In the genomic region with DNA sequence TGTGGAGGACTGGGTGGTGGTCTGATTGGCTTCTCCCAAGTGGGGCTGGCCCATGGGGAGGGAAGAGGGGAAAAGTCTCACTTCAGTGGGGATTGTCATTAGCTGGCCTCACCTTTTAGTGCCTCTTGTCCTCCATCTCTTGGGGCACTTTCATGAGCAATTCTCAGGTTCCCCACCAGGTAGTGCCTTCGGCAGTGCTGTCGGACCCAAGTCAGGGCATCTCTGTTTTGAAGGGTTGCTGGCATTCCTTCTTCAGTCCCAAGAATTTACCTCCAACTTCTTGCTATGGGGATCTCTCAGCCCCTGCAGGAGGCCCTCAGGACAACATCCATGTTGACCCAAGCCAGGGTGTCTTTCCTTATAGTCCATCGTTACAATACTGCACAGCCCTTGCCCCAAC, we compare ENCODE assay signal across 2 cellular contexts.
TF ChIP-seq lines count a peak whose summit lies in the region.

No MANE protein-coding gene starts in this region.

TF ChIP-seq in HepG2, 621 proteins besides CTCF, POLR2A, EP300 and RAD21:
- no peak for TF ChIP-seq ZNF30 (CRISPR knock-in tag; IDR thresholded peaks at IDR 0.05)
- no peak for TF ChIP-seq SYNCRIP (IDR thresholded peaks at IDR 0.05; ENCODE audit: insufficient read depth, low read depth, low read length)
- TF ChIP-seq POGZ (CRISPR knock-in tag; IDR thresholded peaks at IDR 0.05), result no peak
- no peak for TF ChIP-seq CCDC6 (CRISPR knock-in tag; IDR thresholded peaks at IDR 0.05)
- TF ChIP-seq ARNTL (CRISPR knock-in tag; IDR thresholded peaks at IDR 0.05), result no peak
- TF ChIP-seq RBM22 (optimal IDR thresholded peaks at IDR 0.05; ENCODE audit: low read length), result no peak
- TF ChIP-seq CC2D1A (CRISPR knock-in tag; IDR thresholded peaks at IDR 0.05), result no peak
- no peak for TF ChIP-seq IKZF4 (CRISPR knock-in tag; IDR thresholded peaks at IDR 0.05; ENCODE audit: borderline replicate concordance, low read depth, not compliant biosample characterization)
- no peak for TF ChIP-seq TAF15 (IDR thresholded peaks at IDR 0.05; ENCODE audit: low read depth, low read length, poor library complexity, severe bottlenecking)
- TF ChIP-seq, protein P1, sequence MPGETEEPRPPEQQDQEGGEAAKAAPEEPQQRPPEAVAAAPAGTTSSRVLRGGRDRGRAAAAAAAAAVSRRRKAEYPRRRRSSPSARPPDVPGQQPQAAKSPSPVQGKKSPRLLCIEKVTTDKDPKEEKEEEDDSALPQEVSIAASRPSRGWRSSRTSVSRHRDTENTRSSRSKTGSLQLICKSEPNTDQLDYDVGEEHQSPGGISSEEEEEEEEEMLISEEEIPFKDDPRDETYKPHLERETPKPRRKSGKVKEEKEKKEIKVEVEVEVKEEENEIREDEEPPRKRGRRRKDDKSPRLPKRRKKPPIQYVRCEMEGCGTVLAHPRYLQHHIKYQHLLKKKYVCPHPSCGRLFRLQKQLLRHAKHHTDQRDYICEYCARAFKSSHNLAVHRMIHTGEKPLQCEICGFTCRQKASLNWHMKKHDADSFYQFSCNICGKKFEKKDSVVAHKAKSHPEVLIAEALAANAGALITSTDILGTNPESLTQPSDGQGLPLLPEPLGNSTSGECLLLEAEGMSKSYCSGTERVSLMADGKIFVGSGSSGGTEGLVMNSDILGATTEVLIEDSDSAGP (CRISPR knock-in tag; IDR thresholded peaks at IDR 0.05; ENCODE audit: borderline replicate concordance), result no peak

TF ChIP-seq in K562, 482 proteins besides CTCF, POLR2A, EP300 and RAD21:
- TF ChIP-seq, protein P2, sequence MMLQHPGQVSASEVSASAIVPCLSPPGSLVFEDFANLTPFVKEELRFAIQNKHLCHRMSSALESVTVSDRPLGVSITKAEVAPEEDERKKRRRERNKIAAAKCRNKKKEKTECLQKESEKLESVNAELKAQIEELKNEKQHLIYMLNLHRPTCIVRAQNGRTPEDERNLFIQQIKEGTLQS (IDR thresholded peaks at IDR 0.05), result no peak
- TF ChIP-seq, protein P2 (CRISPR knock-in tag; conservative IDR thresholded peaks at IDR 0.05), result no peak
- TF ChIP-seq ZNF449 (CRISPR knock-in tag; IDR thresholded peaks at IDR 0.05), result no peak
- TF ChIP-seq MCM5 (IDR thresholded peaks at IDR 0.05; ENCODE audit: low read depth), result no peak
- TF ChIP-seq ZNF707 (CRISPR knock-in tag; conservative IDR thresholded peaks at IDR 0.05), result no peak
- TF ChIP-seq, protein P3, sequence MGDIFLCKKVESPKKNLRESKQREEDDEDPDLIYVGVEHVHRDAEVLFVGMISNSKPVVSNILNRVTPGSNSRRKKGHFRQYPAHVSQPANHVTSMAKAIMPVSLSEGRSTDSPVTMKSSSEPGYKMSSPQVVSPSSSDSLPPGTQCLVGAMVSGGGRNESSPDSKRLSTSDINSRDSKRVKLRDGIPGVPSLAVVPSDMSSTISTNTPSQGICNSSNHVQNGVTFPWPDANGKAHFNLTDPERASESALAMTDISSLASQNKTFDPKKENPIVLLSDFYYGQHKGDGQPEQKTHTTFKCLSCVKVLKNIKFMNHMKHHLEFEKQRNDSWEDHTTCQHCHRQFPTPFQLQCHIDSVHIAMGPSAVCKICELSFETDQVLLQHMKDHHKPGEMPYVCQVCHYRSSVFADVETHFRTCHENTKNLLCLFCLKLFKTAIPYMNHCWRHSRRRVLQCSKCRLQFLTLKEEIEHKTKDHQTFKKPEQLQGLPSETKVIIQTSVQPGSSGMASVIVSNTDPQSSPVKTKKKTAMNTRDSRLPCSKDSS (IDR thresholded peaks at IDR 0.05; ENCODE audit: low read depth, partially characterized antibody), result no peak
- no peak for TF ChIP-seq CREM (IDR thresholded peaks at IDR 0.05; ENCODE audit: low read depth)
- TF ChIP-seq ZNF184 (CRISPR knock-in tag; IDR thresholded peaks at IDR 0.05), result no peak
- no peak for TF ChIP-seq RBM34 (IDR thresholded peaks at IDR 0.05; ENCODE audit: borderline replicate concordance, insufficient read depth, low read length)
- TF ChIP-seq ZC3H11A (IDR thresholded peaks at IDR 0.05; ENCODE audit: low read depth, low read length), result no peak
- TF ChIP-seq ZMIZ1 (IDR thresholded peaks at IDR 0.05; ENCODE audit: low read depth in 2 of 2, low read length in 2 of 2), result no peak
- no peak for TF ChIP-seq MIER1 (IDR thresholded peaks at IDR 0.05; ENCODE audit: low read depth)
- TF ChIP-seq ZNF282 (CRISPR knock-in tag; IDR thresholded peaks at IDR 0.05), result no peak
- TF ChIP-seq PTRF (tag; IDR thresholded peaks at IDR 0.05), result no peak
- TF ChIP-seq PURB (CRISPR knock-in tag; IDR thresholded peaks at IDR 0.05; ENCODE audit: low read depth), result no peak
- TF ChIP-seq TCF7L2 (IDR thresholded peaks at IDR 0.05; ENCODE audit: low read depth, low read length), result no peak
- TF ChIP-seq TRIM28 (IDR thresholded peaks at IDR 0.05), result no peak
- TF ChIP-seq BRCA1 (IDR thresholded peaks at IDR 0.05), result no peak
- no peak for TF ChIP-seq BRCA1 (CRISPR knock-in tag; IDR thresholded peaks at IDR 0.05)
- TF ChIP-seq THRAP3 (IDR thresholded peaks at IDR 0.05; ENCODE audit: borderline replicate concordance), result no peak
